19 cellular contexts compared by ENCODE assay signal in the genomic region with DNA sequence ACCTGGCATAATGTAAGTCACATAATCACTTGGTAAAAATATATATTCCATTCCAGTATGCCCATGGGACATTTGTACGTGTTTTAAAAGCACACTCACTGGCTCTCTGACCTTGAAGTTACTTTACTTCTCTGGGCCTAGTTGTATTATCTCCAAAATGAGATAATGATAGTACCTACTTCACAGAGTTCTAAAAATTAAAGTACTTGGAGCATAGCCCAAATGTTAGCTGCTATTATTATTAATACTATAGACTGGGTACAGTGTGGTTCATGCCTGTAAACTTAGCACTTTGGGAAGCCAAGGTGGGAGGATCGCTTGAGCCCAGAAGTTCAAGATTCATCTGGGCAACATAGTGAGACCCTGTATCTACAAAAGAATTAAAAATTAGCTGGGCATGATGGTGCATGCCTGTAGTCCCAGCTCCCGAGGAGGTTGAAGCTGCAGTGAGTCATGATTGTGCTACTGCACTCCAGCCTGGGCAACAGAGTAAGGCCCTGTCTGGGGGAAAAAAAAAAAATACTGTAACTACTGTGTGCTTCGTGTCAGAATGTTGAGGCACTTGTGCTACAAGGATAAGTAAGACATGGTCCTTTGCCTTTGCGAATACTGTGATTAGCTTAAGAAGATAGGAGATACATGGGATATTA. TPM values are rescaled to one million over a fixed set of nuclear protein-coding genes. Genes with fewer than 3 reads are reported as not detected.
DNase-seq lines count a peak whose midpoint lies in the region; ATAC-seq, FAIRE-seq and TF ChIP-seq lines count a peak whose summit lies in the region.
"Had no signal": no experiment of that assay in that cellular context is flagged by ENCODE, and none has a peak within 500 bp of the region (broad histone marks: within the 10 kb centered on the region; RNA-seq: fewer than 3 reads in every experiment).

No MANE protein-coding gene starts in this region.

- no peaks in the 10 kb centered on the region for H3K9me3 ChIP-seq in breast epithelium
- H3K9me3 ChIP-seq in A673 (ENCODE audit: low read depth, low read length, poor library complexity, severe bottlenecking), result no peaks in the 10 kb centered on the region
- no peaks in the 10 kb centered on the region for H3K9me3 ChIP-seq in small intestine (ENCODE audit: control insufficient read depth, low read depth)
- H3K9me3 ChIP-seq: BLaER1 treated with 17β-estradiol and CSF1 and Interleukin-3, amounts not matched to agents 10 nM and 100 nM had no signal

- H3K36me3 Mint-ChIP-seq in MCF 10A (ENCODE audit: insufficient read depth, unreplicated experiment) (no peaks in the 10 kb centered on the region), natural killer cell (no peaks in the 10 kb centered on the region)
- H3K36me3 Mint-ChIP-seq: CD4-positive, CD25-positive, alpha-beta regulatory T cell; IgD-negative memory B cell had no signal

- no peaks in the 10 kb centered on the region for H3K27me3 Mint-ChIP-seq in MCF 10A (ENCODE audit: insufficient read depth, unreplicated experiment)
- no peaks in the 10 kb centered on the region for H3K27me3 Mint-ChIP-seq in natural killer cell (ENCODE audit: low read depth in 2 of 2)
- H3K27me3 Mint-ChIP-seq: CD4-positive, CD25-positive, alpha-beta regulatory T cell had no signal

- H3K4me1 ChIP-seq in breast epithelium (no peaks in the 10 kb centered on the region), A673 (ENCODE audit: insufficient read depth, low read length, poor library complexity, severe bottlenecking) (no peaks in the 10 kb centered on the region), small intestine (ENCODE audit: control insufficient read depth in 2 of 2, insufficient read depth in 1 of 2, low read depth in 1 of 2, low read length in 1 of 2) (no peaks in the 10 kb centered on the region)
- H3K4me1 ChIP-seq: BLaER1 treated with 17β-estradiol and CSF1 and Interleukin-3, amounts not matched to agents 10 nM and 100 nM had no signal

- intact Hi-C loops in MCF 10A (cut with micrococcal nuclease) (no loop called here), breast epithelium (cut with DNase I; ENCODE audit: low total_unique reads) (no loop called here), A673 (cut with micrococcal nuclease; ENCODE audit: unreplicated experiment) (no loop called here), natural killer cell (cut with micrococcal nuclease) (no loop called here)

- H3K27me3 ChIP-seq in breast epithelium (no peaks in the 10 kb centered on the region), A673 (replicated peaks; ENCODE audit: insufficient read depth, low read depth, low read length, poor library complexity) (peaks cover 5% of the 10 kb centered on the region), small intestine (ENCODE audit: control insufficient read depth in 2 of 2, insufficient read depth in 2 of 2, low read length in 2 of 2) (no peaks in the 10 kb centered on the region)
- H3K27me3 ChIP-seq: BLaER1 treated with 17β-estradiol and CSF1 and Interleukin-3, amounts not matched to agents 10 nM and 100 nM had no signal

- no peak for ATAC-seq in natural killer cell
- ATAC-seq: GM12878, GM23338 had no signal

- peak; percentile 31 for DNase-seq in MCF 10A (ENCODE audit: unreplicated experiment)
- no peak for DNase-seq in breast epithelium (ENCODE audit: low spot score in 2 of 2)
- peak; percentile 5 for DNase-seq in A673 (ENCODE audit: low spot score)
- DNase-seq in NCI-H226, result peak; percentile 8
- peak; percentile 1 for DNase-seq in iris pigment epithelial cell (ENCODE audit: low read depth)
- no peak for DNase-seq in small intestine
- DNase-seq in natural killer cell, result no peak
- DNase-seq: 8988T; ACHN; CD4-positive, CD25-positive, alpha-beta regulatory T cell; DMS 273 treated with DMSO at 0.1 percent for 48 hours; H9 had no signal

- H3K27ac Mint-ChIP-seq in MCF 10A (ENCODE audit: low read depth, unreplicated experiment) (peak overlapping the region; percentile 12), natural killer cell (no peak overlapping the region)
- H3K27ac Mint-ChIP-seq: CD4-positive, CD25-positive, alpha-beta regulatory T cell; GM23338; H9; IgD-negative memory B cell had no signal

- no peak for FAIRE-seq in small intestine (lab: Jason Lieb, UNC)
- FAIRE-seq: GM12878, GM18507 had no signal

- H3K9me3 Mint-ChIP-seq in MCF 10A (ENCODE audit: unreplicated experiment) (no peaks in the 10 kb centered on the region), natural killer cell (peaks cover 0 to 5% of the 10 kb centered on the region in 2 donors)
- H3K9me3 Mint-ChIP-seq: GM23338, H9 had no signal

- no peaks in the 10 kb centered on the region for H3K36me3 ChIP-seq in breast epithelium
- no peaks in the 10 kb centered on the region for H3K36me3 ChIP-seq in A673 (ENCODE audit: insufficient read depth, low read length, poor library complexity, severe bottlenecking)
- H3K36me3 ChIP-seq in small intestine (ENCODE audit: control insufficient read depth in 2 of 2, insufficient read depth in 2 of 2, low read length in 2 of 2), result no peaks in the 10 kb centered on the region
- H3K36me3 ChIP-seq: BLaER1 treated with 17β-estradiol and CSF1 and Interleukin-3, amounts not matched to agents 10 nM and 100 nM had no signal

- H3K4me3 Mint-ChIP-seq in MCF 10A (ENCODE audit: unreplicated experiment) (no peak overlapping the region), natural killer cell (no peak overlapping the region)
- H3K4me3 Mint-ChIP-seq: CD4-positive, CD25-positive, alpha-beta regulatory T cell; GM23338; H9; IgD-negative memory B cell had no signal

- TF ChIP-seq CTCF in MCF 10A (IDR thresholded peaks at IDR 0.05; ENCODE audit: unreplicated experiment) (no peak), breast epithelium (IDR thresholded peaks at IDR 0.05) (no peak), A673 (conservative IDR thresholded peaks at IDR 0.05; ENCODE audit: low read depth, low read length) (no peak), natural killer cell (IDR thresholded peaks at IDR 0.05) (no peak)

- POLR2A ChIA-PET in MCF 10A (lab: Yijun Ruan, JAX) (interaction anchor here (0.6 kb wide), 1 partner anchor 178 kb away, joined by 3 read pairs; no protein-coding TSS in a partner anchor), A673 (lab: Charles Lee; ENCODE audit: low non-redundant PET) (no interaction called here)

- H3K27ac ChIP-seq in breast epithelium (no peak overlapping the region), A673 (ENCODE audit: low read depth, low read length, poor library complexity, severe bottlenecking) (no peak overlapping the region), small intestine (ENCODE audit: low read depth in 1 of 2, low read length in 1 of 2) (no peak overlapping the region)
- H3K27ac ChIP-seq: BLaER1 treated with 17β-estradiol and CSF1 and Interleukin-3, amounts not matched to agents 10 nM and 100 nM had no signal

- 68 to 84% (median 74%) methylated on average over 5 of the region's 5 CpGs for WGBS in small intestine, 3 donors

- BruUV-seq in MCF 10A (replicated peaks; lab: Mats Ljungman, UMichigan), result no TSS peak
- no TSS peak for BruUV-seq in A673 (replicated peaks; lab: Mats Ljungman, UMichigan)

- TF ChIP-seq POLR2A in breast epithelium (IDR thresholded peaks at IDR 0.05), result no peak

- H3K4me3 ChIP-seq in breast epithelium (no peak overlapping the region), A673 (ENCODE audit: low read depth, low read length, poor library complexity, severe bottlenecking) (no peak overlapping the region), small intestine (ENCODE audit: low read depth in 1 of 2, low read length in 2 of 2) (no peak overlapping the region)
- H3K4me3 ChIP-seq: BLaER1 treated with 17β-estradiol and CSF1 and Interleukin-3, amounts not matched to agents 10 nM and 100 nM; GM12878; GM23338 had no signal

- H3K4me1 Mint-ChIP-seq in MCF 10A (ENCODE audit: insufficient read depth, unreplicated experiment) (no peaks in the 10 kb centered on the region), natural killer cell (no peaks in the 10 kb centered on the region)
- H3K4me1 Mint-ChIP-seq: CD4-positive, CD25-positive, alpha-beta regulatory T cell; GM23338; H9; IgD-negative memory B cell had no signal

- CTCF ChIA-PET in MCF 10A (lab: Yijun Ruan, JAX), result interaction anchor here (0.6 to 1.0 kb wide), 4 partner anchors 30 to 172 kb away, joined by 3 to 4 read pairs (median 3); no protein-coding TSS in a partner anchor
- CTCF ChIA-PET in A673 (lab: Charles Lee), result no interaction called here

RNA-seq across cellular contexts. Expression of gene TDRD5, which starts 45.7 kb away (rescaled TPM):
- 0.12 TPM in 1 of 2 replicates, not detected in the other for total RNA-seq in MCF 10A (2022)
- total RNA-seq in breast epithelium, result 1 to 10 TPM in 2 of 3 donors, under 1 TPM in 1; 0.96 to 5.7 (median 3.9) TPM
- total RNA-seq in A673 (2021), result not detected in 2 replicates
- 1 to 10 TPM in 1 of 3 donors, under 1 TPM in 2; 0.27 to 1.1 (median 0.57) TPM for polyA plus RNA-seq in small intestine
- not detected for total RNA-seq in natural killer cell
- total RNA-seq: CD4-positive, CD25-positive, alpha-beta regulatory T cell; G401; GM12878; HT-29 had no signal
- polyA plus RNA-seq: CD4-positive, CD25-positive, alpha-beta regulatory T cell; GM23338; IgD-negative memory B cell had no signal

Comparison
In these comparisons a context has a peak if more than half of its experiments do, and no peak if none do; other contexts are left out.
1. DNase-seq: peak in MCF 10A (single experiment), A673 (single experiment), NCI-H226 (single experiment) and iris pigment epithelial cell (single experiment); none in breast epithelium (0 of 2), small intestine (single experiment) and natural killer cell (single experiment).